In the genomic region with DNA sequence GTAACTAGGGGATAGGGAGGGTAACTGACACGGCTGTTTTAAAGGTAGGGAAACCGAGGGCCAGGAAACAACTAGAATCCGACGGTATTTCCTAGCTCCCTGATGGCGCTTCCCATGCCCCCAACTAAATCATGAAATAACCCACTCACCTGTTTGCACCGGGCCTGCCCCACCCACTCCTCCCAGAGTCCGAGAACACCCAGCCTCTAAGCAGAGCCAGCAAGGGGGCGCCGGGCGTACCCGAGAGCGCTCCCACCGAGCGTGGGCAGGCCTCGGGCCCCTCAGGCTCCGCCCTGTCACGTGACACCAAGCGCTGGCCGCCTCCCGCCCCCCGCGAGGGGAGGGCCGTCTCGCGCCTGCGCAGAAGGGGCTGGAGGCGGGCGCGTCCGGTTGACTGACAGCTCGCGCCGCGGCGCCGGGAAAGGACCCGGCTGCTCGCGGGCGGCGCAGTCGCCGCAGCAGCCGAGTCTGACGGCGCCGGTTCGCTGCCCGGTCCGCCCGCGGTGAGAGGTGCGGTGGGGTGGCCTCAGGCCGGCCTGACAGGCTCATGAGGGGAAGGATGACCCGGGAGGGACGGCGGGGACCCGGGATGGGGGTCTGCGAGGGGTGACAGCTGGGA, we compare ENCODE assay signal across 8 cellular contexts. TPM values are rescaled to one million over a fixed set of nuclear protein-coding genes. Genes with fewer than 3 reads are reported as not detected.
DNase-seq lines count a peak whose midpoint lies in the region; ATAC-seq, FAIRE-seq and TF ChIP-seq lines count a peak whose summit lies in the region.

Gene KIAA0513, plus strand, starts transcription at position 447 of the 619 bp plus-strand sequence. CDS start 39,277 bp downstream, outside the sequence.

- H3K4me1 ChIP-seq in urinary bladder (ENCODE audit: insufficient read depth): no peaks in the 10 kb centered on the region

- H3K4me3 ChIP-seq in urinary bladder (ENCODE audit: low read depth, low read length): peak within 1 kb of the TSS; percentile 81

- WGBS in urinary bladder: under 1% methylated on average over 59 of the region's 59 CpGs

- peak; percentile 94 for DNase-seq in GM12891 (ENCODE audit: insufficient read length, low spot score)
- DNase-seq in NCI-H1436 (lab: John Stamatoyannopoulos, UW): peak; percentile 91
- DNase-seq in T-helper 1 cell: peak; percentile 93 to 99 (median 95)
- peak; percentile 43 to 97 (median 88) for DNase-seq in amygdala (lab: John Stamatoyannopoulos, UW)
- peak; percentile 97 for DNase-seq in left ventricle myocardium superior
- peak; percentile 69 for DNase-seq in pulmonary artery endothelial cell (ENCODE audit: low read depth, low spot score)

- peak; percentile 97 for FAIRE-seq in GM12891 (lab: Jason Lieb, UNC)

- H3K36me3 ChIP-seq in urinary bladder (ENCODE audit: insufficient read depth): no peaks in the 10 kb centered on the region

- intact Hi-C loops in left ventricle myocardium superior (cut with micrococcal nuclease): no loop called here

- 0 out of 2 replicates have a peak, but pooled peaks have one; percentile 24 for TF ChIP-seq POLR2A in GM12891 (IDR thresholded peaks at IDR 0.05; ENCODE audit: low read depth, low read length)

- ATAC-seq in HG02763 (IDR thresholded peaks at IDR 0.05; ENCODE audit: unreplicated experiment): peak; percentile 86
- peak; percentile 90 for ATAC-seq in left ventricle myocardium superior

- H3K27ac ChIP-seq in urinary bladder (ENCODE audit: low read depth): peak within 1 kb of the TSS; percentile 65

TF ChIP-seq in GM12891, 5 proteins besides CTCF, POLR2A, EP300 and RAD21:
- TF ChIP-seq PAX5 (IDR thresholded peaks at IDR 0.05; ENCODE audit: insufficient read depth, low read length, severe bottlenecking) (peak; percentile 47), TAF1 (IDR thresholded peaks at IDR 0.05; ENCODE audit: low read depth, low read length) (no peak)
TF ChIP-seq in GM12891: peak in this region for 1.

RNA-seq across cellular contexts. Expression of gene KIAA0513, which starts in this region (rescaled TPM):
- polyA plus RNA-seq in GM12891 (2012; ENCODE audit: low read depth, missing spikeins): 7.1 TPM
- total RNA-seq in left ventricle myocardium superior (9.5 TPM), pulmonary artery endothelial cell (4.4 and 4.8 TPM in 2 replicates), urinary bladder (9.8 TPM)
- 19.9 TPM for polyA plus RNA-seq in urinary bladder

Comparison
In these comparisons a context has a peak if more than half of its experiments do, and no peak if none do; other contexts are left out.
1. Peak in every context shown above with its lines: DNase-seq, ATAC-seq, H3K4me3 ChIP-seq and H3K27ac ChIP-seq.